7 cellular contexts compared by ENCODE assay signal in genomic region chr2:215856080-215856479, GRCh38.
"Had no signal": no experiment of that assay in that cellular context is flagged by ENCODE, and none has a peak within 500 bp of the region (broad histone marks: within the 10 kb centered on the region; RNA-seq: fewer than 3 reads in every experiment).

No MANE protein-coding gene starts in this region.

- H3K36me3 Mint-ChIP-seq: IgD-negative memory B cell had no signal

- H3K27ac Mint-ChIP-seq: IgD-negative memory B cell had no signal

- H3K27ac ChIP-seq: HL-60 had no signal

- ATAC-seq: HepG2, K562 had no signal

- H3K4me3 ChIP-seq: K562 had no signal

- FAIRE-seq: HepG2, HTR-8/SVneo, K562 had no signal

- DNase-seq: IMR-90, KBM-7 had no signal

- H3K4me3 Mint-ChIP-seq: IgD-negative memory B cell had no signal

- H3K4me1 Mint-ChIP-seq: IgD-negative memory B cell had no signal
